ENCODE assay signal across 25 cellular contexts in genomic region chr16:11625769-11626168, GRCh38. TPM values are rescaled to one million over a fixed set of nuclear protein-coding genes. Genes with fewer than 3 reads are reported as not detected.
DNase-seq lines count a peak whose midpoint lies in the region; ATAC-seq, FAIRE-seq and TF ChIP-seq lines count a peak whose summit lies in the region.
"Had no signal": no experiment of that assay in that cellular context is flagged by ENCODE, and none has a peak within 500 bp of the region (broad histone marks: within the 10 kb centered on the region; RNA-seq: fewer than 3 reads in every experiment).

No MANE protein-coding gene starts in this region.

- POLR2A ChIA-PET in K562 (lab: Yijun Ruan, JAX) = no interaction called here

- peak overlapping the region; percentile 45; the same call in 1 of the 2 replicates for H3K4me3 ChIP-seq in DOHH2 (ENCODE audit: low read length)
- no peak overlapping the region for H3K4me3 ChIP-seq in K562
- no peak overlapping the region for H3K4me3 ChIP-seq in trophoblast cell (ENCODE audit: low read depth, low read length)
- H3K4me3 ChIP-seq in pancreas = no peak overlapping the region
- H3K4me3 ChIP-seq: ovary, thoracic aorta had no signal

- peak overlapping the region in 4 of 7 donors; percentile 92 to 98 (median 96) for H3K27ac Mint-ChIP-seq in CD14-positive monocyte
- H3K27ac Mint-ChIP-seq: activated T-helper 17 cell treated with anti-CD3 and anti-CD28 coated beads, Interleukin-2, amount 50 U/mL, for 72 hours; T-helper 1 cell treated with Interleukin-12 subunit alpha and Interleukin-12 subunit beta and Interleukin-4 antibody, amounts not matched to agents 30 μg/mL and 1 μg/mL, for 36 hours had no signal

- H3K4me3 Mint-ChIP-seq in CD14-positive monocyte = peak overlapping the region in 1 of 2 donors; percentile 28
- H3K4me3 Mint-ChIP-seq: activated T-helper 17 cell treated with anti-CD3 and anti-CD28 coated beads, Interleukin-2, amount 50 U/mL, for 72 hours; T-helper 1 cell treated with Interleukin-12 subunit alpha and Interleukin-12 subunit beta and Interleukin-4 antibody, amounts not matched to agents 30 μg/mL and 1 μg/mL, for 36 hours had no signal

- H3K4ac ChIP-seq in trophoblast cell (ENCODE audit: low read depth, low read length) = no peak overlapping the region

- no peaks in the 10 kb centered on the region for H3K9me2 ChIP-seq in DOHH2 (replicated peaks; ENCODE audit: control insufficient read depth, low read length)

- peaks cover 71% of the 10 kb centered on the region for H3K4me1 Mint-ChIP-seq in CD14-positive monocyte

- H3K4me2 ChIP-seq in DOHH2 (ENCODE audit: low read length) (peak overlapping the region; percentile 85), K562 (ENCODE audit: insufficient read depth, low read length) (no peak overlapping the region), trophoblast cell (ENCODE audit: low read length) (no peak overlapping the region)

- no peak overlapping the region for H4K8ac ChIP-seq in trophoblast cell (ENCODE audit: low read depth, low read length)

- ATAC-seq in K562 (no peak), pancreas (no peak), GM21737 (IDR thresholded peaks at IDR 0.05; ENCODE audit: unreplicated experiment) (no peak)
- ATAC-seq: activated T-helper 17 cell treated with anti-CD3 and anti-CD28 coated beads, Interleukin-2, amount 50 U/mL, for 72 hours; foreskin keratinocyte; left colon; stimulated activated naive CD8-positive, alpha-beta T cell treated with anti-CD3 and anti-CD28 coated beads, Interleukin-15, Interleukin-2, amounts not matched to agents 100 U/mL and 50 U/mL, for 24 hours had no signal

- CTCF ChIA-PET in K562 (lab: Yijun Ruan, JAX; ENCODE audit: low intra/inter-chr PET ratio) = no interaction called here

- no peaks in the 10 kb centered on the region for H3K9me1 ChIP-seq in K562 (ENCODE audit: control insufficient read depth, insufficient read depth, low read length)

- H2AFZ ChIP-seq in K562 (ENCODE audit: low read depth, low read length) (no peak overlapping the region), trophoblast cell (ENCODE audit: insufficient read depth, low read length, poor library complexity) (no peak overlapping the region)

- H2AK5ac ChIP-seq in trophoblast cell (ENCODE audit: low read length) = peak overlapping the region; percentile 18

- H3K36me3 ChIP-seq in DOHH2 (ENCODE audit: control insufficient read depth, low read length) (no peaks in the 10 kb centered on the region), K562 (ENCODE audit: control insufficient read depth, insufficient read depth, low read length) (no peaks in the 10 kb centered on the region), trophoblast cell (ENCODE audit: control insufficient read depth in 1 of 2, insufficient read depth in 2 of 2, low read length in 2 of 2) (no peaks in the 10 kb centered on the region), pancreas (no peaks in the 10 kb centered on the region)
- H3K36me3 ChIP-seq: ovary, thoracic aorta had no signal

- intact Hi-C loops in CD14-positive monocyte (cut with micrococcal nuclease) = no loop called here
- intact Hi-C loops in K562 (cut with micrococcal nuclease) = no loop called here
- intact Hi-C loops in pancreas (cut with DNase I) = no loop called here

- no peak for TF ChIP-seq RAD21 in K562 (CRISPR knock-in tag; conservative IDR thresholded peaks at IDR 0.05 in 1 of 2, IDR thresholded peaks at IDR 0.05 in 1 of 2)

- peaks cover 99% of the 10 kb centered on the region for H3K4me1 ChIP-seq in DOHH2 (ENCODE audit: control insufficient read depth, low read length)
- H3K4me1 ChIP-seq in K562 (replicated peaks in 1 of 2; ENCODE audit: control insufficient read depth in 2 of 2, insufficient read depth in 2 of 2, low read length in 2 of 2) = peaks cover 16 to 26% of the 10 kb centered on the region in 2 experiments
- H3K4me1 ChIP-seq in trophoblast cell (ENCODE audit: control insufficient read depth in 1 of 2, insufficient read depth in 2 of 2, low read length in 2 of 2) = peaks cover 6% of the 10 kb centered on the region in 2 experiments
- peaks cover 0 to 6% (median 4%) of the 10 kb centered on the region in 3 donors for H3K4me1 ChIP-seq in pancreas

- H4K91ac ChIP-seq in trophoblast cell (ENCODE audit: low read depth, low read length) = no peak overlapping the region

- H4K20me1 ChIP-seq in DOHH2 (ENCODE audit: control insufficient read depth, insufficient read depth, low read depth, low read length) (no peaks in the 10 kb centered on the region), K562 (replicated peaks; ENCODE audit: control insufficient read depth, insufficient read depth, low read length) (no peaks in the 10 kb centered on the region)

- H2BK5ac ChIP-seq in trophoblast cell (ENCODE audit: low read depth, low read length, poor library complexity) = no peak overlapping the region

- H3K9me3 ChIP-seq in DOHH2 (ENCODE audit: control insufficient read depth, insufficient read depth, low read length) = no peaks in the 10 kb centered on the region
- no peaks in the 10 kb centered on the region for H3K9me3 ChIP-seq in K562 (replicated peaks; ENCODE audit: control insufficient read depth, insufficient read depth, low read depth, low read length)
- H3K9me3 ChIP-seq in trophoblast cell (ENCODE audit: insufficient read depth, low read depth, low read length) = peaks cover 1% of the 10 kb centered on the region
- no peaks in the 10 kb centered on the region for H3K9me3 ChIP-seq in pancreas
- H3K9me3 ChIP-seq: ovary, thoracic aorta had no signal

- H3K79me2 ChIP-seq in DOHH2 (ENCODE audit: control insufficient read depth, low read length) = no peaks in the 10 kb centered on the region
- H3K79me2 ChIP-seq in K562 (ENCODE audit: control insufficient read depth, insufficient read depth, low read length) = no peaks in the 10 kb centered on the region
- no peaks in the 10 kb centered on the region for H3K79me2 ChIP-seq in trophoblast cell (ENCODE audit: control insufficient read depth, insufficient read depth, low read length, poor library complexity)

- peaks cover 0 to 3% (median 0%) of the 10 kb centered on the region in 7 donors for H3K9me3 Mint-ChIP-seq in CD14-positive monocyte
- H3K9me3 Mint-ChIP-seq: activated T-helper 17 cell treated with anti-CD3 and anti-CD28 coated beads, Interleukin-2, amount 50 U/mL, for 72 hours; T-helper 1 cell treated with Interleukin-12 subunit alpha and Interleukin-12 subunit beta and Interleukin-4 antibody, amounts not matched to agents 30 μg/mL and 1 μg/mL, for 36 hours had no signal

- DNase-seq in CD14-positive monocyte (ENCODE audit: low spot score) = no peak
- DNase-seq in K562 (ENCODE audit: extremely low read depth in 1 of 4, low spot score in 3 of 4) = no peak
- DNase-seq in trophoblast cell = no peak
- no peak for DNase-seq in pancreas
- DNase-seq in stimulated activated CD4-positive, alpha-beta T cell treated with anti-CD3 and anti-CD28 coated beads, Interleukin-4, amount 100 ng/mL, for 1 hour = no peak
- DNase-seq: activated CD4-positive, alpha-beta T cell treated with anti-CD3 and anti-CD28 coated beads, Interleukin-2, amount 50 U/mL, for 1 hour; COR-L47; DMS79 treated with DMSO at 0.1 percent for 48 hours; effector memory CD4-positive, alpha-beta T cell; foreskin keratinocyte; GOT3; Karpas-422; left colon; MV-4-11; NCI-H1694; NCI-H2171; NCI-H526; ovary; stimulated activated CD4-positive, alpha-beta T cell treated with anti-CD3 and anti-CD28 coated beads, Interleukin-4, amount 100 ng/mL, for 4 hours; stimulated activated naive CD8-positive, alpha-beta T cell treated with anti-CD3 and anti-CD28 coated beads, Interleukin-15, Interleukin-2, amounts not matched to agents 100 U/mL and 50 U/mL, for 24 hours had no signal

- H3K9ac ChIP-seq in K562 (ENCODE audit: insufficient read depth in 1 of 2, low read depth in 2 of 2, low read length in 2 of 2) (no peak overlapping the region), trophoblast cell (ENCODE audit: low read length) (no peak overlapping the region)

- peaks cover 0 to 22% (median 5%) of the 10 kb centered on the region in 3 donors for H3K27me3 Mint-ChIP-seq in CD14-positive monocyte (ENCODE audit: low read depth in 3 of 3)
- H3K27me3 Mint-ChIP-seq: activated T-helper 17 cell treated with anti-CD3 and anti-CD28 coated beads, Interleukin-2, amount 50 U/mL, for 72 hours had no signal

- TF ChIP-seq CTCF in CD14-positive monocyte (IDR thresholded peaks at IDR 0.05) = no peak
- TF ChIP-seq CTCF in DOHH2 (IDR thresholded peaks at IDR 0.05; ENCODE audit: low read depth, low read length, poor library complexity, severe bottlenecking) = no peak
- no peak for TF ChIP-seq CTCF in K562 (IDR thresholded peaks at IDR 0.05 in 2 of 3, conservative IDR thresholded peaks at IDR 0.05 in 1 of 3; ENCODE audit: insufficient read depth in 2 of 3, low read depth in 1 of 3, low read length in 3 of 3)
- TF ChIP-seq CTCF in pancreas (IDR thresholded peaks at IDR 0.05) = no peak

- H2BK12ac ChIP-seq in trophoblast cell (ENCODE audit: low read length) = no peak overlapping the region

- in situ Hi-C loops in K562 (cut with MboI) = no loop called here

- no peak for TF ChIP-seq EP300 in K562 (IDR thresholded peaks at IDR 0.05; ENCODE audit: low read length)

- H3K27ac ChIP-seq in DOHH2 (ENCODE audit: low read depth, low read length) (peak overlapping the region; percentile 98), K562 (ENCODE audit: extremely low read depth, low read depth, low read length) (no peak overlapping the region), trophoblast cell (ENCODE audit: low read depth, low read length) (no peak overlapping the region), pancreas (no peak overlapping the region)
- H3K27ac ChIP-seq: foreskin keratinocyte, ovary, thoracic aorta had no signal

- H3K23ac ChIP-seq in trophoblast cell (ENCODE audit: low read length) = no peak overlapping the region

- no peak overlapping the region for H2BK120ac ChIP-seq in trophoblast cell (ENCODE audit: insufficient read depth, low read length, poor library complexity)

- FAIRE-seq in K562 (lab: Jason Lieb, UNC) (no peak), pancreas (lab: Jason Lieb, UNC) (no peak)

- TF ChIP-seq POLR2A in K562 (conservative IDR thresholded peaks at IDR 0.05) = no peak

- H4K12ac ChIP-seq in trophoblast cell (ENCODE audit: low read depth, low read length) = no peak overlapping the region

- peaks cover 71% of the 10 kb centered on the region for H3F3A ChIP-seq in DOHH2 (ENCODE audit: control insufficient read depth, insufficient read depth)

- H3K79me1 ChIP-seq in trophoblast cell (ENCODE audit: low read length) = peaks cover 4% of the 10 kb centered on the region

- H3K14ac ChIP-seq in trophoblast cell (ENCODE audit: low read length) = no peak overlapping the region

- H3K27me3 ChIP-seq in DOHH2 (ENCODE audit: control insufficient read depth, low read length) = no peaks in the 10 kb centered on the region
- peaks cover 0 to under 1% of the 10 kb centered on the region in 2 experiments; a peak in 1 of 5 replicates for H3K27me3 ChIP-seq in K562 (ENCODE audit: control insufficient read depth in 2 of 2, insufficient read depth in 2 of 2, low read length in 2 of 2)
- H3K27me3 ChIP-seq in trophoblast cell (ENCODE audit: insufficient read depth, low read length) = no peaks in the 10 kb centered on the region
- no peaks in the 10 kb centered on the region for H3K27me3 ChIP-seq in pancreas
- H3K27me3 ChIP-seq: foreskin keratinocyte, ovary had no signal

- H3K18ac ChIP-seq in trophoblast cell (ENCODE audit: low read length) = no peak overlapping the region

- H3K36me3 Mint-ChIP-seq in CD14-positive monocyte = peaks cover 4 to 9% of the 10 kb centered on the region in 2 donors

- no TSS peak for BruUV-seq in K562 (replicated peaks; lab: Mats Ljungman, UMichigan)

- WGBS in K562 (ENCODE audit: insufficient coverage, low coverage, missing lambda C conversion rate) = 77% methylated on average over 4 of the region's 4 CpGs
- WGBS in trophoblast cell (ENCODE audit: extremely low coverage, insufficient coverage, insufficient read length) = no CpG with 5 or more reads among the region's 4 CpGs
- 74 to 78% methylated on average over 4 of the region's 4 CpGs for WGBS in pancreas, 2 donors

RNA-seq across cellular contexts. Expression of gene LITAF, which starts 39.0 kb away (rescaled TPM):
- polyA plus RNA-seq in CD14-positive monocyte (100 to 1,000 TPM in 1 of 2 donors, 10 to 100 TPM in 1; 69.0 to 118 TPM), K562 (2011; rRNA removed) (4.4 and 7.8 TPM in 2 replicates), K562 (2014; fragmentation: Illumina TruSeq; extraction: Trizol) (14.1 and 14.8 TPM in 2 replicates), K562 (2014; fragmentation: Nextera tagmentation; extraction: Ambion mirVana) (10 to 100 TPM; 14.9 to 17.8 TPM), K562 (2014; rRNA removed) (4.9 and 6.8 TPM in 2 replicates), pancreas (10 to 100 TPM; 17.6 to 37.3 TPM)
- 1.8 and 3.5 TPM in 2 replicates for total RNA-seq in K562 (2011; cell fraction: chromatin; rRNA removed; ENCODE audit: low replicate concordance)
- 1.3 and 2.8 TPM in 2 replicates for total RNA-seq in K562 (2011; cell fraction: nucleolus; rRNA removed)
- 1.2 and 3.2 TPM in 2 replicates for total RNA-seq in K562 (2011; cell fraction: nucleoplasm; rRNA removed)
- total RNA-seq in K562 (2014; rRNA removed) (4.1 and 6.2 TPM in 2 replicates), K562 (2014; rRNA removed; fragmentation: Illumina TruSeq; extraction: Trizol) (7.5 and 10.0 TPM in 2 replicates), K562 (2015; rRNA removed; fragmentation: Illumina TruSeq; extraction: Trizol) (11.1 and 11.9 TPM in 2 replicates), K562 (2021) (10.8 and 13.9 TPM in 2 replicates), pancreas (10 to 100 TPM; 26.9 to 85.3 (median 32.3) TPM)
- polyA plus RNA-seq in K562 (2011; cell fraction: cytosol; rRNA removed) = 15.6 and 16.4 TPM in 2 replicates
- polyA plus RNA-seq in K562 (2011; cell fraction: nucleus; rRNA removed) = 4.4 and 4.7 TPM in 2 replicates
- polyA plus RNA-seq in K562 (2012) = 14.5 and 40.7 TPM in 2 replicates
- 2.9 and 3.1 TPM in 2 replicates for polyA minus RNA-seq in K562 (2011; rRNA and poly(A)+ RNA removed)
- polyA minus RNA-seq in K562 (2011; cell fraction: cytosol; rRNA and poly(A)+ RNA removed) = 2.1 and 4.6 TPM in 2 replicates
- 1.2 and 2.2 TPM in 2 replicates for polyA minus RNA-seq in K562 (2011; cell fraction: nucleus; rRNA and poly(A)+ RNA removed)
- 110 and 113 TPM in 2 replicates for polyA plus RNA-seq in trophoblast cell (2013)

RNA-seq across cellular contexts. Expression of gene SNN, which starts 42.5 kb away (rescaled TPM):
- polyA plus RNA-seq in CD14-positive monocyte (100 to 1,000 TPM in 1 of 2 donors, 10 to 100 TPM in 1; 91.7 to 111 TPM), K562 (2011; rRNA removed) (2.2 and 2.3 TPM in 2 replicates), K562 (2014; fragmentation: Illumina TruSeq; extraction: Trizol) (1.9 and 2.6 TPM in 2 replicates), K562 (2014; fragmentation: Nextera tagmentation; extraction: Ambion mirVana) (under 1 TPM; 0.07 to 0.22 TPM), K562 (2014; rRNA removed) (1.9 and 2.5 TPM in 2 replicates), pancreas (1 to 10 TPM; 4.0 to 4.6 TPM)
- 0.81 and 2.2 TPM in 2 replicates for total RNA-seq in K562 (2011; cell fraction: chromatin; rRNA removed; ENCODE audit: low replicate concordance)
- total RNA-seq in K562 (2011; cell fraction: nucleolus; rRNA removed) = 1.7 and 2.0 TPM in 2 replicates
- total RNA-seq in K562 (2011; cell fraction: nucleoplasm; rRNA removed) = 1.8 and 2.4 TPM in 2 replicates
- total RNA-seq in K562 (2014; rRNA removed) (1.4 and 2.4 TPM in 2 replicates), K562 (2014; rRNA removed; fragmentation: Illumina TruSeq; extraction: Trizol) (1.5 and 1.6 TPM in 2 replicates), K562 (2015; rRNA removed; fragmentation: Illumina TruSeq; extraction: Trizol) (2.8 and 3.0 TPM in 2 replicates), K562 (2021) (2.0 and 2.9 TPM in 2 replicates), pancreas (10 to 100 TPM in 1 of 6 donors, 1 to 10 TPM in 5; 3.9 to 10.6 (median 4.5) TPM)
- polyA plus RNA-seq in K562 (2011; cell fraction: cytosol; rRNA removed) = 2.3 and 2.9 TPM in 2 replicates
- 1.2 and 2.1 TPM in 2 replicates for polyA plus RNA-seq in K562 (2011; cell fraction: nucleus; rRNA removed)
- 3.0 and 3.7 TPM in 2 replicates for polyA plus RNA-seq in K562 (2012)
- 1.4 TPM in 2 replicates for polyA minus RNA-seq in K562 (2011; rRNA and poly(A)+ RNA removed)
- polyA minus RNA-seq in K562 (2011; cell fraction: cytosol; rRNA and poly(A)+ RNA removed) = 0.67 and 1.7 TPM in 2 replicates
- 0.94 and 2.0 TPM in 2 replicates for polyA minus RNA-seq in K562 (2011; cell fraction: nucleus; rRNA and poly(A)+ RNA removed)
- polyA plus RNA-seq in trophoblast cell (2013) = 29.9 and 30.4 TPM in 2 replicates

Comparison
In these comparisons a context has a peak if more than half of its experiments do, and no peak if none do; other contexts are left out.
1. RNA of gene SNN, which starts 42.5 kb away (polyA plus RNA-seq): 91.7 to 111 TPM in CD14-positive monocyte; 4.0 to 4.6 TPM in pancreas and 0.07 to 3.7 TPM in K562; every median in the first group is over 10 times any median in the second.